ENCODE assay signal across 8 cellular contexts in the genomic region with DNA sequence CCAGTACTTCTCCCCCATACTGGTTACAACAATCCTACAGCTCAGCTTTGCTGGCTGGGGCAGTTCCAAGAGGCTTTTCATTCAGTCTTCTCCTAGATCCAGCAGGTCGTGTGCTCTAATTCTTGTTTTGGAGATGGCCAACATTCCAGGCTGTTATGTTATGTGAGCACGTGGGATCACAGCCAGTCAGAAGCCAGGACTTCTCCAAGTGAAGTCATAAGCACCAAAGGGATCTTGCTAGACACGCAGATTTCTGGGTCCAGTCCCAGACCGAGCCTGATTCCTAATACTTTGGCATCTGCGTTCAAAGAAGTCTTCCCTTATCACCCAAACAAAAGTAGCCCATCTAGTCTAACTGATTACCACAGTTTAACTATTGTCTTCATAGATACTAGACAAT. TPM values are rescaled to one million over a fixed set of nuclear protein-coding genes. Genes with fewer than 3 reads are reported as not detected.
DNase-seq lines count a peak whose midpoint lies in the region; ATAC-seq and TF ChIP-seq lines count a peak whose summit lies in the region.

No MANE protein-coding gene starts in this region.

- POLR2A ChIA-PET in RWPE1 (lab: Yijun Ruan, JAX; ENCODE audit: low non-redundant PET) = interaction anchor here (0.6 kb wide), 2 partner anchors 14 to 127 kb away, joined by 3 to 6 read pairs; no protein-coding TSS in a partner anchor

- H3K9me3 ChIP-seq in esophagus (ENCODE audit: control insufficient read depth in 2 of 2, insufficient read depth in 1 of 2, low read depth in 1 of 2, low read length in 1 of 2) = no peaks in the 10 kb centered on the region

- H3K36me3 ChIP-seq in esophagus (ENCODE audit: control insufficient read depth in 2 of 2, insufficient read depth in 2 of 2, low read length in 1 of 2) = no peaks in the 10 kb centered on the region

- peak overlapping the region; percentile 94 for H3K4me3 Mint-ChIP-seq in natural killer cell treated with Interleukin-12 subunit alpha and Interleukin-12 subunit beta and Interleukin-15 and Interleukin-18, amount 100 ng/mL, for 72 hours

- H3K4me3 ChIP-seq in esophagus (ENCODE audit: low read depth in 1 of 2, low read length in 2 of 2) = no peak overlapping the region

- H3K27ac ChIP-seq in RWPE1 (peak overlapping the region; percentile 87), esophagus (ENCODE audit: low read depth in 2 of 2, low read length in 1 of 2) (peak overlapping the region; percentile 64 to 84)

- peak overlapping the region; percentile 94 to 96 for H3K27ac Mint-ChIP-seq in natural killer cell treated with Interleukin-12 subunit alpha and Interleukin-12 subunit beta and Interleukin-15 and Interleukin-18, amount 100 ng/mL, for 72 hours

- peaks cover 25 to 35% of the 10 kb centered on the region in 2 donors for H3K4me1 Mint-ChIP-seq in natural killer cell treated with Interleukin-12 subunit alpha and Interleukin-12 subunit beta and Interleukin-15 and Interleukin-18, amount 100 ng/mL, for 72 hours (ENCODE audit: low read depth in 2 of 2)

- no peaks in the 10 kb centered on the region for H3K27me3 ChIP-seq in esophagus (ENCODE audit: control insufficient read depth in 1 of 2, insufficient read depth in 2 of 2, low read length in 2 of 2)

- TF ChIP-seq CTCF in RWPE1 (conservative IDR thresholded peaks at IDR 0.05; ENCODE audit: low read depth) = no peak

- CTCF ChIA-PET in RWPE1 (lab: Yijun Ruan, JAX) = no interaction called here

- H3K4me1 ChIP-seq in esophagus (ENCODE audit: control insufficient read depth in 2 of 2, insufficient read depth in 2 of 2, low read length in 1 of 2) = peaks cover 0 to 2% of the 10 kb centered on the region in 2 donors

- WGBS in esophagus, 2 donors = 27 to 33% methylated on average over 5 of the region's 5 CpGs

- H3K36me3 Mint-ChIP-seq in natural killer cell treated with Interleukin-12 subunit alpha and Interleukin-12 subunit beta and Interleukin-15 and Interleukin-18, amount 100 ng/mL, for 72 hours = peaks cover 4% of the 10 kb centered on the region

- H3K27me3 Mint-ChIP-seq in natural killer cell treated with Interleukin-12 subunit alpha and Interleukin-12 subunit beta and Interleukin-15 and Interleukin-18, amount 100 ng/mL, for 72 hours = no peaks in the 10 kb centered on the region

- no peak for ATAC-seq in natural killer cell treated with Interleukin-12 subunit alpha and Interleukin-12 subunit beta and Interleukin-15 and Interleukin-18, amount 100 ng/mL, for 72 hours
- no peak for ATAC-seq in GM18867 (IDR thresholded peaks at IDR 0.05; ENCODE audit: unreplicated experiment)

- H3K9me3 Mint-ChIP-seq in natural killer cell treated with Interleukin-12 subunit alpha and Interleukin-12 subunit beta and Interleukin-15 and Interleukin-18, amount 100 ng/mL, for 72 hours = no peaks in the 10 kb centered on the region

- peak; percentile 25 for DNase-seq in DMS53 (lab: John Stamatoyannopoulos, UW)
- no peak for DNase-seq in DMS53 treated with DMSO at 0.1 percent for 48 hours (lab: John Stamatoyannopoulos, UW; ENCODE audit: unreplicated experiment)
- peak; percentile 49 for DNase-seq in RWPE1 (ENCODE audit: low spot score)
- no peak for DNase-seq in natural killer cell treated with Interleukin-12 subunit alpha and Interleukin-12 subunit beta and Interleukin-15 and Interleukin-18, amount 100 ng/mL, for 72 hours (ENCODE audit: low spot score)
- no peak for DNase-seq in NOMO-1 treated with DMSO at 0.1 percent for 48 hours (lab: John Stamatoyannopoulos, UW; ENCODE audit: unreplicated experiment)
- DNase-seq in NCI-H1436 treated with DMSO at 0.1 percent for 48 hours (lab: John Stamatoyannopoulos, UW) = no peak

RNA-seq across cellular contexts. Expression of gene LARP1, which starts 1.4 kb away (rescaled TPM):
- polyA plus RNA-seq in esophagus = 10 to 100 TPM; 29.1 to 31.0 TPM
- total RNA-seq in natural killer cell treated with Interleukin-12 subunit alpha and Interleukin-12 subunit beta and Interleukin-15 and Interleukin-18, amount 100 ng/mL, for 72 hours = 100 to 1,000 TPM; 193 to 369 TPM

Comparison
In these comparisons a context has a peak if more than half of its experiments do, and no peak if none do; other contexts are left out.
1. DNase-seq: peak in DMS53 (single experiment) and RWPE1 (single experiment); none in DMS53 treated with DMSO at 0.1 percent for 48 hours (single experiment), natural killer cell treated with Interleukin-12 subunit alpha and Interleukin-12 subunit beta and Interleukin-15 and Interleukin-18, amount 100 ng/mL, for 72 hours (single experiment), NOMO-1 treated with DMSO at 0.1 percent for 48 hours (single experiment) and NCI-H1436 treated with DMSO at 0.1 percent for 48 hours (single experiment).